In genomic region chr21:42527127-42527488, GRCh38 we compare ENCODE assay signal across 11 cellular contexts. TPM values are rescaled to one million over a fixed set of nuclear protein-coding genes. Genes with fewer than 3 reads are reported as not detected.
DNase-seq lines count a peak whose midpoint lies in the region; ATAC-seq, FAIRE-seq and TF ChIP-seq lines count a peak whose summit lies in the region.
"Had no signal": no experiment of that assay in that cellular context is flagged by ENCODE, and none has a peak within 500 bp of the region (broad histone marks: within the 10 kb centered on the region; RNA-seq: fewer than 3 reads in every experiment).

No MANE protein-coding gene starts in this region.

- H3K9ac ChIP-seq in BLaER1 treated with 17β-estradiol and CSF1 and Interleukin-3, amounts not matched to agents 10 nM and 100 nM: peak overlapping the region in 10 of 11 experiments; percentile 24 to 81 (median 73); a peak in 18 of 22 replicates

- POLR2A ChIA-PET in HEK293 (lab: Yijun Ruan, JAX): no interaction called here

- no peak for TF ChIP-seq CTCF in HEK293 (tag by site-specific recombination; IDR thresholded peaks at IDR 0.05)
- no peak for TF ChIP-seq CTCF in adrenal gland (IDR thresholded peaks at IDR 0.05)
- no peak for TF ChIP-seq CTCF in natural killer cell (IDR thresholded peaks at IDR 0.05)

- intact Hi-C loops in adrenal gland (cut with DNase I): no loop called here
- intact Hi-C loops in natural killer cell (cut with micrococcal nuclease): loop anchor here (10.0 kb wide), 2 partner anchors 102 to 192 kb away; no protein-coding TSS in a partner anchor

- 87 to 100% (median 94%) methylated on average over 2 to 8 of the region's 8 CpGs for WGBS in adrenal gland, 4 donors

- peak overlapping the region; percentile 79 to 91 for H3K27ac Mint-ChIP-seq in natural killer cell

- no peaks in the 10 kb centered on the region for H3K36me3 Mint-ChIP-seq in natural killer cell

- CTCF ChIA-PET in HEK293 (lab: Yijun Ruan, JAX): interaction anchor here (0.5 to 0.7 kb wide), 2 partner anchors 517 to 1358 kb away, joined by 3 to 4 read pairs; partner anchors contain the start of gene ZBTB21

- H3K9me3 ChIP-seq in BLaER1 treated with 17β-estradiol and CSF1 and Interleukin-3, amounts not matched to agents 10 nM and 100 nM (replicated peaks in 1 of 11): no peaks in the 10 kb centered on the region
- H3K9me3 ChIP-seq in HEK293 (ENCODE audit: control insufficient read depth, insufficient read depth, low read depth, low read length): no peaks in the 10 kb centered on the region
- no peaks in the 10 kb centered on the region for H3K9me3 ChIP-seq in adrenal gland (replicated peaks in 1 of 3)

- H4K20me1 ChIP-seq in BLaER1 treated with 17β-estradiol and CSF1 and Interleukin-3, amounts not matched to agents 10 nM and 100 nM: peaks cover 0 to 9% (median 0%) of the 10 kb centered on the region in 11 experiments; a peak in 2 of 22 replicates

- peaks cover 61 to 100% (median 98%) of the 10 kb centered on the region in 10 experiments for H3K4me1 ChIP-seq in BLaER1 treated with 17β-estradiol and CSF1 and Interleukin-3, amounts not matched to agents 10 nM and 100 nM
- H3K4me1 ChIP-seq in HEK293 (ENCODE audit: control insufficient read depth, insufficient read depth, low read length) (peaks cover 6% of the 10 kb centered on the region), adrenal gland (replicated peaks in 1 of 2) (peaks cover 13 to 29% of the 10 kb centered on the region in 2 donors)

- peak overlapping the region; percentile 43 for H3K4me3 Mint-ChIP-seq in natural killer cell

- no peak for ATAC-seq in natural killer cell

- no peak for FAIRE-seq in GM12892 (lab: Jason Lieb, UNC)

- H3K27me3 Mint-ChIP-seq in natural killer cell (ENCODE audit: low read depth in 2 of 2): no peaks in the 10 kb centered on the region

- TF ChIP-seq POLR2A in adrenal gland (IDR thresholded peaks at IDR 0.05) (no peak), GM12892 (IDR thresholded peaks at IDR 0.05; ENCODE audit: low read depth, low read length) (no peak)

- H3K4me2 ChIP-seq in BLaER1 treated with 17β-estradiol and CSF1 and Interleukin-3, amounts not matched to agents 10 nM and 100 nM: peak overlapping the region; percentile 77 to 98 (median 95)

- no peaks in the 10 kb centered on the region for H3K9me3 Mint-ChIP-seq in natural killer cell

- DNase-seq in adrenal gland: peak in 1 of 7 donors; percentile 56
- no peak for DNase-seq in natural killer cell
- no peak for DNase-seq in NCI-H187 treated with DMSO at 0.1 percent for 48 hours (lab: John Stamatoyannopoulos, UW)
- DNase-seq in GM12892 (ENCODE audit: insufficient read length): no peak
- no peak for DNase-seq in D341Med (ENCODE audit: low spot score)
- DNase-seq in stimulated activated CD4-positive, alpha-beta T cell treated with anti-CD3 and anti-CD28 coated beads, Interleukin-2, amount 100 ng/mL, for 24 hours: no peak
- DNase-seq: COR-L47, foreskin melanocyte, NCI-H1417 treated with DMSO at 0.1 percent for 48 hours had no signal

- H3K27me3 ChIP-seq in BLaER1 treated with 17β-estradiol and CSF1 and Interleukin-3, amounts not matched to agents 10 nM and 100 nM: peaks cover 0 to 18% (median 0%) of the 10 kb centered on the region in 11 experiments; a peak in 3 of 22 replicates
- H3K27me3 ChIP-seq in adrenal gland: no peaks in the 10 kb centered on the region

- H3K4me3 ChIP-seq in BLaER1 treated with 17β-estradiol and CSF1 and Interleukin-3, amounts not matched to agents 10 nM and 100 nM: peak overlapping the region in 8 of 10 experiments; percentile 44 to 63 (median 52); a peak in 12 of 20 replicates
- H3K4me3 ChIP-seq in HEK293 (ENCODE audit: low read depth, low read length) (no peak overlapping the region), adrenal gland (no peak overlapping the region)

- H3K4me1 Mint-ChIP-seq in natural killer cell: peaks cover 33 to 35% of the 10 kb centered on the region in 2 donors

- peak overlapping the region in 10 of 11 experiments; percentile 2 to 87 (median 76); a peak in 19 of 22 replicates for H3K27ac ChIP-seq in BLaER1 treated with 17β-estradiol and CSF1 and Interleukin-3, amounts not matched to agents 10 nM and 100 nM
- no peak overlapping the region for H3K27ac ChIP-seq in HEK293 (ENCODE audit: extremely low read depth, low read depth, low read length)
- peak overlapping the region in 3 of 5 donors; percentile 67 to 91 (median 88) for H3K27ac ChIP-seq in adrenal gland

- H3K36me3 ChIP-seq in BLaER1 treated with 17β-estradiol and CSF1 and Interleukin-3, amounts not matched to agents 10 nM and 100 nM: peaks cover 0 to 11% (median 5%) of the 10 kb centered on the region in 11 experiments; a peak in 5 of 22 replicates
- H3K36me3 ChIP-seq in HEK293 (ENCODE audit: control insufficient read depth in 2 of 2, insufficient read depth in 1 of 2, low read length in 2 of 2) (no peaks in the 10 kb centered on the region), adrenal gland (replicated peaks in 1 of 2) (no peaks in the 10 kb centered on the region)

TF ChIP-seq in HEK293, 187 proteins besides CTCF, POLR2A, EP300 and RAD21:
- TF ChIP-seq ZNF654 (tag by site-specific recombination; IDR thresholded peaks at IDR 0.05; ENCODE audit: low read depth): no peak
- peak; percentile 70 for TF ChIP-seq SCRT2 (tag by site-specific recombination; IDR thresholded peaks at IDR 0.05)
- no peak for TF ChIP-seq ZNF23 (tag by site-specific recombination; IDR thresholded peaks at IDR 0.05; ENCODE audit: borderline replicate concordance)
- TF ChIP-seq OVOL3 (tag by site-specific recombination; IDR thresholded peaks at IDR 0.05): no peak
- TF ChIP-seq ZNF146 (tag by site-specific recombination; IDR thresholded peaks at IDR 0.05): no peak
- no peak for TF ChIP-seq ZNF274 (IDR thresholded peaks at IDR 0.05; ENCODE audit: low read length)
- TF ChIP-seq ZNF274 (tag by site-specific recombination; IDR thresholded peaks at IDR 0.05; ENCODE audit: borderline replicate concordance): no peak

RNA-seq across cellular contexts. Expression of gene SLC37A1, which starts 13.5 kb away (rescaled TPM):
- total RNA-seq in adrenal gland (10 to 100 TPM in 7 of 8 donors, 1 to 10 TPM in 1; 7.4 to 27.2 (median 18.7) TPM), natural killer cell (10 to 100 TPM; 24.8 to 25.8 (median 25.3) TPM)
- 10 to 100 TPM; 11.0 to 16.7 (median 14.3) TPM for polyA plus RNA-seq in adrenal gland
- 15.2 TPM for polyA plus RNA-seq in GM12892 (2012; ENCODE audit: missing spikeins)

RNA-seq across cellular contexts. Expression of gene RSPH1, which starts 31.1 kb away (rescaled TPM):
- total RNA-seq in adrenal gland (1 to 10 TPM in 1 of 8 donors, under 1 TPM in 5, not detected in 2; 0.13 to 1.4 (median 0.72) TPM), natural killer cell (under 1 TPM in 1 of 3 donors, not detected in 2; 0.16 TPM)
- 1 to 10 TPM; 1.2 to 5.8 (median 3.2) TPM for polyA plus RNA-seq in adrenal gland
- 1.9 TPM for polyA plus RNA-seq in GM12892 (2012; ENCODE audit: missing spikeins)

Comparison
In these comparisons a context has a peak if more than half of its experiments do, and no peak if none do; other contexts are left out.
1. H3K4me3 ChIP-seq: peak in BLaER1 treated with 17β-estradiol and CSF1 and Interleukin-3, amounts not matched to agents 10 nM and 100 nM (8 of 10); none in HEK293 (single experiment) and adrenal gland (0 of 4).